In the genomic region with DNA sequence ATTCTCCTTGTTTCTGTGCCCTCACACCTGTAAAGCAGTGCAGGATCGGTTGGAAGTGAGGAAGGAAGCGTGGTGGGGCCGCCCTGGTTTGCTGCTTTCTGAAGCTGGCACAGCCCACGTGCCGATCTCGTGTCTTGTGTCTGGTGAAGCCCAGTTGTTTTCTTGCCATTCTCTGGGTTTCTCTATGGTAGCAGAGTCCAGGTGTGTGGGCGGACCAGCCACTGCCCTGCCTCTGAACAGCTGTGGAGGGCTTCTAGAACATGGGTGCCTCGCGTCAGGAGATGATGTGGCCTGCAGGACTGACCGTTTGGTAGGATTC, we compare ENCODE assay signal across 1 cellular context.
A peak's percentile ranks its signal among the peaks of the same experiment; 100 is the strongest.
TF ChIP-seq lines count a peak whose summit lies in the region.

No MANE protein-coding gene starts in this region.

TF ChIP-seq in GM12878, 131 proteins besides CTCF, POLR2A, EP300 and RAD21:
- TF ChIP-seq, protein P1, sequence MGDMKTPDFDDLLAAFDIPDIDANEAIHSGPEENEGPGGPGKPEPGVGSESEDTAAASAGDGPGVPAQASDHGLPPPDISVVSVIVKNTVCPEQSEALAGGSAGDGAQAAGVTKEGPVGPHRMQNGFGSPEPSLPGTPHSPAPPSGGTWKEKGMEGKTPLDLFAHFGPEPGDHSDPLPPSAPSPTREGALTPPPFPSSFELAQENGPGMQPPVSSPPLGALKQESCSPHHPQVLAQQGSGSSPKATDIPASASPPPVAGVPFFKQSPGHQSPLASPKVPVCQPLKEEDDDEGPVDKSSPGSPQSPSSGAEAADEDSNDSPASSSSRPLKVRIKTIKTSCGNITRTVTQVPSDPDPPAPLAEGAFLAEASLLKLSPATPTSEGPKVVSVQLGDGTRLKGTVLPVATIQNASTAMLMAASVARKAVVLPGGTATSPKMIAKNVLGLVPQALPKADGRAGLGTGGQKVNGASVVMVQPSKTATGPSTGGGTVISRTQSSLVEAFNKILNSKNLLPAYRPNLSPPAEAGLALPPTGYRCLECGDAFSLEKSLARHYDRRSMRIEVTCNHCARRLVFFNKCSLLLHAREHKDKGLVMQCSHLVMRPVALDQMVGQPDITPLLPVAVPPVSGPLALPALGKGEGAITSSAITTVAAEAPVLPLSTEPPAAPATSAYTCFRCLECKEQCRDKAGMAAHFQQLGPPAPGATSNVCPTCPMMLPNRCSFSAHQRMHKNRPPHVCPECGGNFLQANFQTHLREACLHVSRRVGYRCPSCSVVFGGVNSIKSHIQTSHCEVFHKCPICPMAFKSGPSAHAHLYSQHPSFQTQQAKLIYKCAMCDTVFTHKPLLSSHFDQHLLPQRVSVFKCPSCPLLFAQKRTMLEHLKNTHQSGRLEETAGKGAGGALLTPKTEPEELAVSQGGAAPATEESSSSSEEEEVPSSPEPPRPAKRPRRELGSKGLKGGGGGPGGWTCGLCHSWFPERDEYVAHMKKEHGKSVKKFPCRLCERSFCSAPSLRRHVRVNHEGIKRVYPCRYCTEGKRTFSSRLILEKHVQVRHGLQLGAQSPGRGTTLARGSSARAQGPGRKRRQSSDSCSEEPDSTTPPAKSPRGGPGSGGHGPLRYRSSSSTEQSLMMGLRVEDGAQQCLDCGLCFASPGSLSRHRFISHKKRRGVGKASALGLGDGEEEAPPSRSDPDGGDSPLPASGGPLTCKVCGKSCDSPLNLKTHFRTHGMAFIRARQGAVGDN (IDR thresholded peaks at IDR 0.05) = peak; percentile 93
- no peak for TF ChIP-seq BCLAF1 (IDR thresholded peaks at IDR 0.05)
- 0 out of 2 replicates have a peak, but pooled peaks have one; percentile 18 for TF ChIP-seq RB1 (IDR thresholded peaks at IDR 0.05; ENCODE audit: borderline replicate concordance)
- 0 out of 2 replicates have a peak, but pooled peaks have one; percentile 28 for TF ChIP-seq TCF12 (IDR thresholded peaks at IDR 0.05; ENCODE audit: low read depth, low read length)
- TF ChIP-seq MTA3 (IDR thresholded peaks at IDR 0.05; ENCODE audit: borderline replicate concordance, low read length) = 0 out of 2 replicates have a peak, but pooled peaks have one; percentile 46
- no peak for TF ChIP-seq TBL1XR1 (IDR thresholded peaks at IDR 0.05; ENCODE audit: low read depth, low read length)
- 0 out of 2 replicates have a peak, but pooled peaks have one; percentile 11 for TF ChIP-seq NFIC (IDR thresholded peaks at IDR 0.05; ENCODE audit: low read depth, low read length)
- TF ChIP-seq BHLHE40 (IDR thresholded peaks at IDR 0.05; ENCODE audit: borderline replicate concordance in 1 of 2, low read depth in 2 of 2, low read length in 1 of 2) = peak; percentile 57 to 73
